Comparison of ENCODE assay signal across 9 cellular contexts in the genomic region with DNA sequence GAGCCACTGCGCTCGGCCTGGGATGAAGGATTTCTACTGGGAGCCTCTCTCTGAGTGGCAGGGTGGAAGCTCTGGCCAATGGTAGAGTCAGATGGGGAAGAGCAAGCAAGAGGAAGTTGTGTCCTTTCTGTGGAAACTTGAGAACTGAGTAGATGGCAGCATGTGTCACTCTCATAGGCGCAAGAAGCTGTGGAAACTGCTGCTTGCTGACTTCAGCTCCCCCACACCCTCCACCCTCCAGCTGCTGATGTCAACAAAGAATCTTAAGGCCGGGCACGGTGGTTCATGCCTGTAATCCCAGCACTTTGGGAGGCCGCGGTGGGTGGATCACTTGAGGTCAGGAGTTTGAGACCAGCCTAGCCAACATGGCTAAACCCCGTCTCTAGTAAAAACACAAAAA. TPM values are rescaled to one million over a fixed set of nuclear protein-coding genes. Genes with fewer than 3 reads are reported as not detected.
DNase-seq lines count a peak whose midpoint lies in the region; ATAC-seq, FAIRE-seq and TF ChIP-seq lines count a peak whose summit lies in the region.
"Had no signal": no experiment of that assay in that cellular context is flagged by ENCODE, and none has a peak within 500 bp of the region (broad histone marks: within the 10 kb centered on the region; RNA-seq: fewer than 3 reads in every experiment).

No MANE protein-coding gene starts in this region.

- FAIRE-seq in bronchial epithelial cell (lab: Jason Lieb, UNC), result no peak

- DNase-seq in stimulated activated CD4-positive, alpha-beta T cell treated with anti-CD3 and anti-CD28 coated beads, Interleukin-15, amount 100 ng/mL, for 48 hours (ENCODE audit: low read depth in 2 of 2), result peak; percentile 40 to 44
- DNase-seq in stimulated activated CD4-positive, alpha-beta T cell treated with anti-CD3 and anti-CD28 coated beads, Interleukin-12 subunit alpha, Interleukin-12 subunit beta, amount 100 ng/mL, for 4 hours, result no peak
- DNase-seq in bronchial epithelial cell (ENCODE audit: low read depth) (peak; percentile 67), mucosa of gallbladder (ENCODE audit: low spot score) (peak; percentile 53), coronary artery (ENCODE audit: low spot score) (no peak), cortex of kidney (lab: John Stamatoyannopoulos, UW) (no peak)
- DNase-seq: NCI-H2081 treated with DMSO at 0.1 percent for 48 hours had no signal

- H3K27ac ChIP-seq in coronary artery, result peak overlapping the region in 1 of 2 donors; percentile 75

- TF ChIP-seq CTCF in bronchial epithelial cell (IDR thresholded peaks at IDR 0.05; ENCODE audit: insufficient read depth, low read length, severe bottlenecking) (no peak), coronary artery (IDR thresholded peaks at IDR 0.05) (no peak)

- H3K27me3 ChIP-seq in bronchial epithelial cell (ENCODE audit: control insufficient read depth, insufficient read depth, low read length), result no peaks in the 10 kb centered on the region

- no peaks in the 10 kb centered on the region for H3K36me3 ChIP-seq in bronchial epithelial cell (ENCODE audit: control insufficient read depth, insufficient read depth, low read length)

- ATAC-seq in HG03378 (IDR thresholded peaks at IDR 0.05; ENCODE audit: unreplicated experiment) (no peak), HG03565 (IDR thresholded peaks at IDR 0.05; ENCODE audit: unreplicated experiment) (no peak)

- H3K4me3 ChIP-seq in bronchial epithelial cell (ENCODE audit: low read depth, low read length) (no peak overlapping the region), coronary artery (no peak overlapping the region)

RNA-seq across cellular contexts. Expression of gene SRGN, which starts 39.8 kb away (rescaled TPM):
- total RNA-seq in bronchial epithelial cell (0.26 and 1.0 TPM in 2 replicates), mucosa of gallbladder (91.4 TPM)

RNA-seq across cellular contexts. Expression of gene KIFBP, which starts 59.5 kb away (rescaled TPM):
- 11.8 and 18.6 TPM in 2 replicates for total RNA-seq in bronchial epithelial cell
- 27.7 TPM for total RNA-seq in mucosa of gallbladder

Comparison
In these comparisons a context has a peak if more than half of its experiments do, and no peak if none do; other contexts are left out.
1. DNase-seq: peak in stimulated activated CD4-positive, alpha-beta T cell treated with anti-CD3 and anti-CD28 coated beads, Interleukin-15, amount 100 ng/mL, for 48 hours (2 of 2), bronchial epithelial cell (single experiment) and mucosa of gallbladder (single experiment); none in stimulated activated CD4-positive, alpha-beta T cell treated with anti-CD3 and anti-CD28 coated beads, Interleukin-12 subunit alpha, Interleukin-12 subunit beta, amount 100 ng/mL, for 4 hours (single experiment), coronary artery (single experiment) and cortex of kidney (single experiment).
2. RNA of gene SRGN, which starts 39.8 kb away (total RNA-seq): 91.4 TPM in mucosa of gallbladder (single experiment); 0.26 to 1.0 TPM in bronchial epithelial cell; every median in the first group is over 10 times any median in the second.